In genomic region chr10:69318997-69319727, GRCh38 we compare ENCODE assay signal across 1 cellular context.
A peak's percentile ranks its signal among the peaks of the same experiment; 100 is the strongest.
TF ChIP-seq lines count a peak whose summit lies in the region.

No MANE protein-coding gene starts in this region.

TF ChIP-seq in HEK293, 187 proteins besides CTCF, POLR2A, EP300 and RAD21 (continued from another document):
- TF ChIP-seq ZBTB44 (tag by site-specific recombination; IDR thresholded peaks at IDR 0.05) (no peak), TRIM28 (IDR thresholded peaks at IDR 0.05; ENCODE audit: borderline replicate concordance, low read length) (no peak), ZNF274 (IDR thresholded peaks at IDR 0.05; ENCODE audit: low read length) (no peak), ZNF274 (tag by site-specific recombination; IDR thresholded peaks at IDR 0.05; ENCODE audit: borderline replicate concordance) (no peak), ZFP3 (tag by site-specific recombination; IDR thresholded peaks at IDR 0.05; ENCODE audit: low read depth) (no peak), ZNF26 (tag by site-specific recombination; IDR thresholded peaks at IDR 0.05) (no peak), ZNF433 (tag by site-specific recombination; IDR thresholded peaks at IDR 0.05; ENCODE audit: low read depth) (no peak), GLIS2 (tag by site-specific recombination; IDR thresholded peaks at IDR 0.05) (peak; percentile 83), ZNF777 (tag by site-specific recombination; IDR thresholded peaks at IDR 0.05; ENCODE audit: borderline replicate concordance) (no peak; the same call in 1 of the 2 replicates), ZSCAN30 (tag by site-specific recombination; IDR thresholded peaks at IDR 0.05) (no peak), ZNF488 (tag by site-specific recombination; IDR thresholded peaks at IDR 0.05) (no peak), ZBTB10 (tag by site-specific recombination; IDR thresholded peaks at IDR 0.05) (no peak), ZNF580 (tag by site-specific recombination; IDR thresholded peaks at IDR 0.05) (no peak), REPIN1 (tag by site-specific recombination; IDR thresholded peaks at IDR 0.05; ENCODE audit: low read depth) (no peak), ZBTB17 (tag by site-specific recombination; IDR thresholded peaks at IDR 0.05) (peak; percentile 96), ZNF175 (tag by site-specific recombination; IDR thresholded peaks at IDR 0.05) (no peak), ZNF292 (tag by site-specific recombination; IDR thresholded peaks at IDR 0.05; ENCODE audit: borderline replicate concordance, low read depth) (no peak), ZNF544 (tag by site-specific recombination; IDR thresholded peaks at IDR 0.05) (no peak), PATZ1 (tag by site-specific recombination; IDR thresholded peaks at IDR 0.05) (peak; percentile 87), ZSCAN23 (tag by site-specific recombination; IDR thresholded peaks at IDR 0.05) (no peak), ZNF341 (tag by site-specific recombination; IDR thresholded peaks at IDR 0.05; ENCODE audit: low read depth) (peak; percentile 92)
TF ChIP-seq in HEK293: peak in this region for 45.
